Comparison of ENCODE assay signal across 8 cellular contexts in genomic region chr11:129992161-129992944, GRCh38. TPM values are rescaled to one million over a fixed set of nuclear protein-coding genes. Genes with fewer than 3 reads are reported as not detected.
DNase-seq lines count a peak whose midpoint lies in the region; ATAC-seq lines count a peak whose summit lies in the region.

No MANE protein-coding gene starts in this region.

- H3K27ac ChIP-seq in naive thymus-derived CD4-positive, alpha-beta T cell (ENCODE audit: low read depth, low read length) = no peak overlapping the region

- no peak overlapping the region for H3K4me3 ChIP-seq in naive thymus-derived CD4-positive, alpha-beta T cell (ENCODE audit: low read length)

- peaks cover 5 to 26% (median 19%) of the 10 kb centered on the region in 7 donors for H3K4me1 Mint-ChIP-seq in naive thymus-derived CD4-positive, alpha-beta T cell

- peak overlapping the region in 3 of 9 donors; percentile 32 to 66 (median 36) for H3K27ac Mint-ChIP-seq in naive thymus-derived CD4-positive, alpha-beta T cell

- H3K9me3 Mint-ChIP-seq in naive thymus-derived CD4-positive, alpha-beta T cell = no peaks in the 10 kb centered on the region

- no peaks in the 10 kb centered on the region for H3K9me3 ChIP-seq in naive thymus-derived CD4-positive, alpha-beta T cell (ENCODE audit: control insufficient read depth in 2 of 3, low read length in 3 of 3)

- intact Hi-C loops in naive thymus-derived CD4-positive, alpha-beta T cell (cut with micrococcal nuclease) = loop anchor here (1.0 to 2.0 kb wide), 4 partner anchors 10 to 207 kb away; partner anchors contain the start of genes APLP2 (in 1 of the 2) and PRDM10 (in 1 of the 2)

- H3K36me3 ChIP-seq in naive thymus-derived CD4-positive, alpha-beta T cell (ENCODE audit: control insufficient read depth in 2 of 3, insufficient read depth in 3 of 3, low read length in 3 of 3) = no peaks in the 10 kb centered on the region

- CTCF ChIA-PET in naive thymus-derived CD4-positive, alpha-beta T cell (lab: Charles Lee) = interaction anchor here (0.7 to 4.4 kb wide), 7 partner anchors 10 to 145 kb away, joined by 3 to 39 read pairs (median 5); partner anchors contain the start of gene PRDM10

- peaks cover 0 to 11% (median 9%) of the 10 kb centered on the region in 5 donors for H3K36me3 Mint-ChIP-seq in naive thymus-derived CD4-positive, alpha-beta T cell

- POLR2A ChIA-PET in naive thymus-derived CD4-positive, alpha-beta T cell (lab: Charles Lee) = interaction anchor here (1.2 to 1.5 kb wide), 2 partner anchors 9 to 11 kb away, joined by 5 to 7 read pairs; partner anchors contain the start of gene PRDM10

- no peaks in the 10 kb centered on the region for H3K27me3 ChIP-seq in naive thymus-derived CD4-positive, alpha-beta T cell (ENCODE audit: control insufficient read depth in 2 of 2, insufficient read depth in 2 of 2, low read length in 2 of 2)

- no peak overlapping the region for H3K4me3 Mint-ChIP-seq in naive thymus-derived CD4-positive, alpha-beta T cell

- H3K27me3 Mint-ChIP-seq in naive thymus-derived CD4-positive, alpha-beta T cell = no peaks in the 10 kb centered on the region

- ATAC-seq in GM21526 (IDR thresholded peaks at IDR 0.05; ENCODE audit: low FRiP score, unreplicated experiment) (peak; percentile 65), HG03025 (IDR thresholded peaks at IDR 0.05; ENCODE audit: low FRiP score, unreplicated experiment) (no peak)
- ATAC-seq in naive thymus-derived CD4-positive, alpha-beta T cell = peak; percentile 73

- H3K4me1 ChIP-seq in naive thymus-derived CD4-positive, alpha-beta T cell (ENCODE audit: control insufficient read depth in 2 of 2, insufficient read depth in 2 of 2, low read length in 2 of 2) = no peaks in the 10 kb centered on the region

- DNase-seq in DMS 273 (lab: John Stamatoyannopoulos, UW; ENCODE audit: unreplicated experiment) = peak; percentile 83
- peak; percentile 81 for DNase-seq in NAMALWA (ENCODE audit: low spot score)
- DNase-seq in T-helper 1 cell = peak in 3 of 5 donors; percentile 7 to 47 (median 24)
- DNase-seq in dermis blood vessel endothelial cell = peak; percentile 71
- peak in 7 of 9 donors; percentile 9 to 55 (median 33) for DNase-seq in naive thymus-derived CD4-positive, alpha-beta T cell
- no peak for DNase-seq in epidermal melanocyte (ENCODE audit: insufficient read length, low spot score)

RNA-seq across cellular contexts. Expression of gene PRDM10, which starts 10.3 kb away (rescaled TPM):
- total RNA-seq in dermis blood vessel endothelial cell = 7.1 and 9.0 TPM in 2 replicates
- total RNA-seq in naive thymus-derived CD4-positive, alpha-beta T cell = 10 to 100 TPM; 12.4 to 16.3 (median 13.8) TPM
- polyA plus RNA-seq in naive thymus-derived CD4-positive, alpha-beta T cell = 1 to 10 TPM; 2.5 to 3.3 TPM
